Comparison of ENCODE assay signal across 9 cellular contexts in genomic region chr19:46976845-46977320, GRCh38. TPM values are rescaled to one million over a fixed set of nuclear protein-coding genes. Genes with fewer than 3 reads are reported as not detected.
DNase-seq lines count a peak whose midpoint lies in the region; ATAC-seq and TF ChIP-seq lines count a peak whose summit lies in the region.
"Had no signal": no experiment of that assay in that cellular context is flagged by ENCODE, and none has a peak within 500 bp of the region (broad histone marks: within the 10 kb centered on the region; RNA-seq: fewer than 3 reads in every experiment).

No MANE protein-coding gene starts in this region.

- H3K27ac Mint-ChIP-seq in CD4-positive, alpha-beta memory T cell, result peak overlapping the region in 4 of 7 donors; percentile 42 to 89 (median 76)

- H3K4me1 ChIP-seq in CD4-positive, alpha-beta memory T cell (ENCODE audit: insufficient read depth, low read length), result peaks cover 28% of the 10 kb centered on the region

- TF ChIP-seq CTCF in fibroblast of mammary gland (conservative IDR thresholded peaks at IDR 0.05; ENCODE audit: control insufficient read depth, insufficient read depth, low read depth, low read length) (no peak), omental fat pad (IDR thresholded peaks at IDR 0.05) (no peak)

- peaks cover 26 to 48% (median 37%) of the 10 kb centered on the region in 4 donors for H3K4me1 Mint-ChIP-seq in CD4-positive, alpha-beta memory T cell

- CTCF ChIA-PET in CD4-positive, alpha-beta memory T cell (lab: Charles Lee; ENCODE audit: partially characterized antibody), result interaction anchor here (0.9 to 1.4 kb wide), 5 partner anchors 9 to 25 kb away, joined by 3 to 6 read pairs (median 3); no protein-coding TSS in a partner anchor

- H3K27me3 Mint-ChIP-seq in CD4-positive, alpha-beta memory T cell, result no peaks in the 10 kb centered on the region

- no peaks in the 10 kb centered on the region for H3K9me3 Mint-ChIP-seq in CD4-positive, alpha-beta memory T cell

- no peak overlapping the region for H3K4me3 ChIP-seq in CD4-positive, alpha-beta memory T cell (ENCODE audit: low read length in 2 of 2)
- H3K4me3 ChIP-seq in SK-N-MC, result no peak overlapping the region
- no peak overlapping the region for H3K4me3 ChIP-seq in fibroblast of mammary gland (ENCODE audit: control insufficient read depth, low read depth, low read length)

- POLR2A ChIA-PET in CD4-positive, alpha-beta memory T cell (lab: Charles Lee; ENCODE audit: partially characterized antibody), result interaction anchor here (0.6 to 2.4 kb wide), 3 partner anchors 9 to 121 kb away, joined by 3 to 6 read pairs (median 3); no protein-coding TSS in a partner anchor

- peaks cover 3 to 4% of the 10 kb centered on the region in 2 donors for H3K36me3 Mint-ChIP-seq in CD4-positive, alpha-beta memory T cell

- H3K9ac ChIP-seq in SK-N-MC (ENCODE audit: insufficient read length), result no peak overlapping the region

- no peaks in the 10 kb centered on the region for H3K9me3 ChIP-seq in CD4-positive, alpha-beta memory T cell (ENCODE audit: control insufficient read depth in 1 of 2, low read length in 2 of 2)
- H3K9me3 ChIP-seq in SK-N-MC (ENCODE audit: low read depth, low read length), result no peaks in the 10 kb centered on the region

- DNase-seq in CD4-positive, alpha-beta memory T cell, result no peak
- no peak for DNase-seq in SK-N-MC (ENCODE audit: low read depth, low spot score)
- DNase-seq in fibroblast of mammary gland (ENCODE audit: low read depth), result peak; percentile 67
- no peak for DNase-seq in omental fat pad (ENCODE audit: low spot score)
- DNase-seq in SW 1271 (lab: John Stamatoyannopoulos, UW), result no peak
- DNase-seq in activated CD4-positive, alpha-beta T cell treated with anti-CD3 and anti-CD28 coated beads for 1 hour, result no peak

- no peaks in the 10 kb centered on the region for H3K36me3 ChIP-seq in CD4-positive, alpha-beta memory T cell (ENCODE audit: insufficient read depth, low read length)
- no peaks in the 10 kb centered on the region for H3K36me3 ChIP-seq in SK-N-MC (ENCODE audit: insufficient read depth, low read length)

- no peak overlapping the region for H3K4me3 Mint-ChIP-seq in CD4-positive, alpha-beta memory T cell

- intact Hi-C loops in CD4-positive, alpha-beta memory T cell (cut with micrococcal nuclease), result no loop called here

- H3K27ac ChIP-seq in CD4-positive, alpha-beta memory T cell (ENCODE audit: low read depth, low read length), result no peak overlapping the region
- peak overlapping the region; percentile 93 for H3K27ac ChIP-seq in SK-N-MC

- ATAC-seq in omental fat pad (ENCODE audit: low FRiP score) (peak; percentile 29), HG03196 (IDR thresholded peaks at IDR 0.05; ENCODE audit: unreplicated experiment) (no peak), GM21723 (IDR thresholded peaks at IDR 0.05; ENCODE audit: unreplicated experiment) (no peak)

- no peaks in the 10 kb centered on the region for H3K27me3 ChIP-seq in CD4-positive, alpha-beta memory T cell (ENCODE audit: insufficient read depth, low read length)

RNA-seq across cellular contexts. Expression of gene NPAS1, which starts 42.8 kb away (rescaled TPM):
- under 1 TPM; 0.35 to 0.64 TPM for total RNA-seq in CD4-positive, alpha-beta memory T cell
- not detected for polyA plus RNA-seq in CD4-positive, alpha-beta memory T cell
- total RNA-seq in omental fat pad, result 1 to 10 TPM in 2 of 4 donors, not detected in 2; 1.3 to 1.4 TPM
- total RNA-seq: dermis microvascular lymphatic vessel endothelial cell had no signal
